In the genomic region with DNA sequence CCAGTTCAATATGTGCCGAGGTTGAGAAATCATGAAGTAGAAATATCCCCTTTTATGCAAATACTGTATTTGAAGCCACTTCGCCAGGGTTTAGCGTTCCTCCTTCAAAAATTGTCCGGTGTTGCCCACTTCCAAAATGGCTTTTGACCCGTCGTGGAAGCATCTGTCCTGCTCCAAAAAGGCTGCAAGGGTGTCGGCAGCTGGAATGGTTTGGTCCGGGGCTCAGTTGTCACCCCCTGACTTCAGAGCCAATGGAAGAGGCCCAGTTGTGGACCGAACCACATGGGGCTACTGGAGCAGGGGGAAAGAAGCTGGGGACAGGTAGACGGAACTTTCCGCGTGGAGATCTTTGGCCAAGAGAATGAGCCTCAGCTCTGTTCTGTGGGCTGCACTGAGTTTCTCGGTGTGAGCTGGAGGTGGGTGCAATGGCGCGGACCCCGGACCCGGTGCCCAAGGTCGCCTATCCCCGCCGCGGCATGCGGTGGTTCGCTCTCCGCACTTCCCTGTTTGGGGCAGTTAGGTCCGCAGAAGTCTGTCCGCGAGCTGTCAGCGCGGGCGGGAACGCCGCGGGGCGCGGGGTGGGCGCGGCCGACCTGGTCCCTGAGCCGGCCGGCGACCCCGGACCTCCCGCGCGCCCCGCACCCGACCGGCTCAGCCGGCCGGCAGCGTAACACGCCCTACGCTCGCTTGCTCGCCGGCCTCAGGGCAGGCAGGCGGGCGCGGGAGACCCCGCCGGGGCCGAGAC, we compare ENCODE assay signal across 8 cellular contexts. TPM values are rescaled to one million over a fixed set of nuclear protein-coding genes. Genes with fewer than 3 reads are reported as not detected.
DNase-seq lines count a peak whose midpoint lies in the region; ATAC-seq, FAIRE-seq and TF ChIP-seq lines count a peak whose summit lies in the region.

ANKRD13A (plus strand) TSS at position 527 of the 745 bp plus-strand sequence. CDS start 259 bp downstream, outside the sequence.

- peaks cover 34% of the 10 kb centered on the region for H3K79me2 ChIP-seq in HepG2 (ENCODE audit: insufficient read depth, low read length)

- FAIRE-seq in HepG2 (lab: Jason Lieb, UNC) = peak; percentile 67

- POLR2A ChIA-PET in HepG2 (lab: Yijun Ruan, JAX) = interaction anchor here (0.8 to 2.6 kb wide), 14 partner anchors 12 to 81 kb away, joined by 3 to 12 read pairs (median 4); no protein-coding TSS in a partner anchor

- CTCF ChIA-PET in HepG2 (lab: Yijun Ruan, JAX; ENCODE audit: low intra/inter-chr PET ratio, low total read pairs) = no interaction called here

- TF ChIP-seq RAD21 in HepG2 (CRISPR knock-in tag; IDR thresholded peaks at IDR 0.05) = peak; percentile 55

- peak within 1 kb of the TSS; percentile 95 for H2AFZ ChIP-seq in HepG2 (ENCODE audit: low read length)

- peak; percentile 83 to 92 for DNase-seq in AML-193 (lab: John Stamatoyannopoulos, UW)
- DNase-seq in NCI-H82 (lab: John Stamatoyannopoulos, UW) = peak; percentile 93
- DNase-seq in activated CD4-positive, alpha-beta T cell treated with anti-CD3 and anti-CD28 coated beads, Interleukin-2, amount 50 U/mL, for 48 hours = peak; percentile 85 to 89
- peak; percentile 96 for DNase-seq in dermis blood vessel endothelial cell
- peak; percentile 87 for DNase-seq in HepG2 (ENCODE audit: low spot score)
- peak; percentile 72 to 79 for DNase-seq in stimulated activated CD4-positive, alpha-beta T cell treated with anti-CD3 and anti-CD28 coated beads, Interleukin-2, amount 100 ng/mL, for 48 hours

- in situ Hi-C loops in HepG2 (cut with HindIII; ENCODE audit: extremely low pct_ligation_motif_present, low pct_unique_long_range_greater_than_20kb) = no loop called here

- intact Hi-C loops in HepG2 (cut with micrococcal nuclease; ENCODE audit: unreplicated experiment) = loop anchor here (1.0 to 5.0 kb wide), 2 partner anchors 40 to 52 kb away; no protein-coding TSS in a partner anchor

- H3K9me3 ChIP-seq in HepG2 (ENCODE audit: low read length) = no peaks in the 10 kb centered on the region

- no TSS peak for BruUV-seq in HepG2 (replicated peaks; lab: Mats Ljungman, UMichigan)

- TF ChIP-seq POLR2A in HepG2 (IDR thresholded peaks at IDR 0.05; ENCODE audit: insufficient read depth in 1 of 2, low read depth in 2 of 2, low read length in 2 of 2) = peak; percentile 77 to 90

- H3K27me3 ChIP-seq in HepG2 (ENCODE audit: control insufficient read depth in 1 of 2, insufficient read depth in 2 of 2, low read length in 2 of 2) = no peaks in the 10 kb centered on the region; a peak in 1 of 5 replicates

- TF ChIP-seq EP300 in HepG2 (IDR thresholded peaks at IDR 0.05; ENCODE audit: low read depth in 2 of 2, low read length in 2 of 2) (peak in 1 of 2 experiments; percentile 14; a peak in 1 of 4 replicates), HepG2 (CRISPR knock-in tag; IDR thresholded peaks at IDR 0.05; ENCODE audit: borderline replicate concordance) (no peak)

- no peaks in the 10 kb centered on the region; a peak in 1 of 5 replicates for H3K36me3 ChIP-seq in HepG2 (replicated peaks in 1 of 2; ENCODE audit: control insufficient read depth in 1 of 2, insufficient read depth in 2 of 2, low read length in 2 of 2)

- H3K4me3 ChIP-seq in HepG2 (replicated peaks in 1 of 3; ENCODE audit: insufficient read depth in 1 of 3, low read depth in 2 of 3, low read length in 3 of 3) = peak within 1 kb of the TSS; percentile 88 to 92 (median 92)

- H3K9ac ChIP-seq in HepG2 (ENCODE audit: insufficient read depth, low read depth, low read length) = peak within 1 kb of the TSS; percentile 99

- H3K4me2 ChIP-seq in HepG2 (ENCODE audit: low read depth, low read length) = peak within 1 kb of the TSS; percentile 92

- TF ChIP-seq CTCF in HepG2 (CRISPR knock-in tag; IDR thresholded peaks at IDR 0.05) = no peak

- peak; percentile 62 for ATAC-seq in GM19324 (IDR thresholded peaks at IDR 0.05; ENCODE audit: low FRiP score, unreplicated experiment)
- ATAC-seq in HG03571 (IDR thresholded peaks at IDR 0.05; ENCODE audit: unreplicated experiment) = peak; percentile 46
- peak; percentile 77 for ATAC-seq in HepG2

- peaks cover 51% of the 10 kb centered on the region for H3K4me1 ChIP-seq in HepG2 (ENCODE audit: insufficient read depth, low read length)

- WGBS in HepG2 (ENCODE audit: low lambda C conversion rate) = 0% methylated on average over 8 of the region's 62 CpGs

- peak within 1 kb of the TSS; percentile 99 for H3K27ac ChIP-seq in HepG2 (ENCODE audit: extremely low read length, insufficient read depth, low read length)

- H4K20me1 ChIP-seq in HepG2 (ENCODE audit: insufficient read depth, low read length) = peaks cover 6% of the 10 kb centered on the region; the same call in 1 of the 2 replicates

TF ChIP-seq in HepG2, 621 proteins besides CTCF, POLR2A, EP300 and RAD21 (continues in another document):
- TF ChIP-seq ZNF24 (IDR thresholded peaks at IDR 0.05) (peak; percentile 64; the same call in 1 of the 2 replicates), ZNF460 (CRISPR knock-in tag; IDR thresholded peaks at IDR 0.05; ENCODE audit: borderline replicate concordance) (no peak), TOE1 (CRISPR knock-in tag; IDR thresholded peaks at IDR 0.05) (no peak), KDM5A (IDR thresholded peaks at IDR 0.05; ENCODE audit: borderline replicate concordance, low read length) (peak; percentile 31; the same call in 1 of the 2 replicates), POGK (CRISPR knock-in tag; conservative IDR thresholded peaks at IDR 0.05) (peak; percentile 90), ZNF343 (CRISPR knock-in tag; IDR thresholded peaks at IDR 0.05) (no peak), ZNF614 (CRISPR knock-in tag; IDR thresholded peaks at IDR 0.05; ENCODE audit: borderline replicate concordance) (peak; percentile 29; the same call in 1 of the 2 replicates), SATB2 (CRISPR knock-in tag; IDR thresholded peaks at IDR 0.05) (peak; percentile 70; the same call in 1 of the 2 replicates), ZNF879 (CRISPR knock-in tag; IDR thresholded peaks at IDR 0.05) (peak; percentile 75; the same call in 1 of the 2 replicates)
- TF ChIP-seq, protein P1, sequence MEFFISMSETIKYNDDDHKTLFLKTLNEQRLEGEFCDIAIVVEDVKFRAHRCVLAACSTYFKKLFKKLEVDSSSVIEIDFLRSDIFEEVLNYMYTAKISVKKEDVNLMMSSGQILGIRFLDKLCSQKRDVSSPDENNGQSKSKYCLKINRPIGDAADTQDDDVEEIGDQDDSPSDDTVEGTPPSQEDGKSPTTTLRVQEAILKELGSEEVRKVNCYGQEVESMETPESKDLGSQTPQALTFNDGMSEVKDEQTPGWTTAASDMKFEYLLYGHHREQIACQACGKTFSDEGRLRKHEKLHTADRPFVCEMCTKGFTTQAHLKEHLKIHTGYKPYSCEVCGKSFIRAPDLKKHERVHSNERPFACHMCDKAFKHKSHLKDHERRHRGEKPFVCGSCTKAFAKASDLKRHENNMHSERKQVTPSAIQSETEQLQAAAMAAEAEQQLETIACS (CRISPR knock-in tag; IDR thresholded peaks at IDR 0.05) = no peak

RNA-seq across cellular contexts. Expression of gene ANKRD13A, which starts in this region (rescaled TPM):
- total RNA-seq in dermis blood vessel endothelial cell = 68.9 and 86.0 TPM in 2 replicates
- total RNA-seq in HepG2 (2016; rRNA removed; fragmentation: Illumina TruSeq; extraction: Trizol) = 34.1 and 40.7 TPM in 2 replicates
- total RNA-seq in HepG2 (2016; cell fraction: cytosol; rRNA removed; fragmentation: Illumina TruSeq; extraction: Trizol; ENCODE audit: low read depth) = 19.2 and 22.0 TPM in 2 replicates
- 35.8 and 44.1 TPM in 2 replicates for total RNA-seq in HepG2 (2016; cell fraction: insoluble cytoplasmic fraction; rRNA removed; fragmentation: Illumina TruSeq; extraction: Trizol)
- total RNA-seq in HepG2 (2016; cell fraction: membrane; rRNA removed; fragmentation: Illumina TruSeq; extraction: Trizol) = 36.6 and 37.4 TPM in 2 replicates
- total RNA-seq in HepG2 (2016; cell fraction: nucleus; rRNA removed; fragmentation: Illumina TruSeq; extraction: Trizol) = 27.2 and 29.0 TPM in 2 replicates
- polyA plus RNA-seq in HepG2 (2011; rRNA removed) = 41.6 and 51.0 TPM in 2 replicates
- 36.8 and 47.0 TPM in 2 replicates for polyA plus RNA-seq in HepG2 (2011; cell fraction: cytosol; rRNA removed)
- polyA plus RNA-seq in HepG2 (2011; cell fraction: nucleus; rRNA removed) = 90.0 and 92.3 TPM in 2 replicates
- polyA plus RNA-seq in HepG2 (2012) = 36.3 and 37.0 TPM in 2 replicates
- 6.9 and 7.4 TPM in 2 replicates for polyA plus RNA-seq in HepG2 (2016; cell fraction: cytosol; fragmentation: Illumina TruSeq; extraction: Trizol; ENCODE audit: low read depth)
- polyA plus RNA-seq in HepG2 (2016; cell fraction: insoluble cytoplasmic fraction; fragmentation: Illumina TruSeq; extraction: Trizol; ENCODE audit: low read depth) = 32.2 and 35.3 TPM in 2 replicates
- polyA plus RNA-seq in HepG2 (2016; cell fraction: membrane; fragmentation: Illumina TruSeq; extraction: Trizol; ENCODE audit: low read depth) = 19.0 and 20.8 TPM in 2 replicates
- 53.7 and 57.1 TPM in 2 replicates for polyA plus RNA-seq in HepG2 (2016; cell fraction: nucleus; fragmentation: Illumina TruSeq; extraction: Trizol; ENCODE audit: insufficient read depth, low read depth)
- 40.3 and 72.5 TPM in 2 replicates for polyA minus RNA-seq in HepG2 (2011; rRNA and poly(A)+ RNA removed; ENCODE audit: low replicate concordance)
- polyA minus RNA-seq in HepG2 (2011; cell fraction: cytosol; rRNA and poly(A)+ RNA removed) = 27.5 and 31.2 TPM in 2 replicates
- polyA minus RNA-seq in HepG2 (2011; cell fraction: nucleus; rRNA and poly(A)+ RNA removed) = 41.3 and 58.9 TPM in 2 replicates

Comparison
In these comparisons a context has a peak if more than half of its experiments do, and no peak if none do; other contexts are left out.
1. Peak in every context shown above with its lines: DNase-seq, ATAC-seq, H3K4me3 ChIP-seq and H3K27ac ChIP-seq.